ENCODE assay signal across 26 cellular contexts in genomic region chr7:1014681-1015080, GRCh38. TPM values are rescaled to one million over a fixed set of nuclear protein-coding genes. Genes with fewer than 3 reads are reported as not detected.
"Had no signal": no experiment of that assay in that cellular context is flagged by ENCODE, and none has a peak within 500 bp of the region (broad histone marks: within the 10 kb centered on the region; RNA-seq: fewer than 3 reads in every experiment).

No MANE protein-coding gene starts in this region.

- H3K36me3 Mint-ChIP-seq: activated naive CD4-positive, alpha-beta T cell treated with anti-CD3 and anti-CD28 coated beads, Interleukin-2, amount 50 U/mL, for 24 hours had no signal

- H3K9me3 ChIP-seq: breast epithelium had no signal

- H3K27me3 Mint-ChIP-seq: activated CD4-positive, alpha-beta T cell treated with anti-CD3 and anti-CD28 coated beads, Interleukin-2, amount 10 ng/mL, durations not matched to agents 24 days and 14 days; activated CD8-positive, alpha-beta memory T cell treated with anti-CD3 and anti-CD28 coated beads, Interleukin-2, amount 10 ng/mL, durations not matched to agents 7 days and 5 days; activated naive CD4-positive, alpha-beta T cell treated with anti-CD3 and anti-CD28 coated beads, Interleukin-2, amount 50 U/mL, for 24 hours; activated T-cell treated with anti-CD3 and anti-CD28 coated beads, Interleukin-2, amount 50 U/mL, for 24 hours; T-helper 17 cell had no signal

- H3K27ac Mint-ChIP-seq: activated CD4-positive, alpha-beta T cell treated with anti-CD3 and anti-CD28 coated beads, Interleukin-2, amount 10 ng/mL, durations not matched to agents 24 days and 14 days; activated CD8-positive, alpha-beta memory T cell treated with anti-CD3 and anti-CD28 coated beads, Interleukin-2, amount 10 ng/mL, durations not matched to agents 7 days and 5 days; activated naive CD4-positive, alpha-beta T cell treated with anti-CD3 and anti-CD28 coated beads, Interleukin-2, amount 50 U/mL, for 24 hours; activated T-helper 1 cell treated with anti-CD3 and anti-CD28 coated beads, Interleukin-12 subunit alpha, Interleukin-12 subunit beta, Interleukin-2, Interleukin-4 antibody, amounts not matched to agents 30 ng/mL and 10 ng/mL and 1 ng/mL, durations not matched to agents 14 hours and 24 hours and 36 hours had no signal

- H3K4me1 Mint-ChIP-seq: WTC11 had no signal

- H3K4me3 ChIP-seq: breast epithelium had no signal

- H3K4me1 ChIP-seq: breast epithelium had no signal

- H3K9me3 Mint-ChIP-seq: activated naive CD4-positive, alpha-beta T cell treated with anti-CD3 and anti-CD28 coated beads, Interleukin-2, amount 50 U/mL, for 24 hours; activated T-cell treated with anti-CD3 and anti-CD28 coated beads, Interleukin-2, amount 50 U/mL, for 24 hours; WTC11 had no signal

- DNase-seq: activated CD4-positive, alpha-beta T cell treated with anti-CD3 and anti-CD28 coated beads for 1 hour; activated CD4-positive, alpha-beta T cell treated with anti-CD3 and anti-CD28 coated beads, Interleukin-2, amount 10 ng/mL, durations not matched to agents 24 days and 14 days; activated CD4-positive, alpha-beta T cell treated with anti-CD3 and anti-CD28 coated beads, Interleukin-2, amount 50 U/mL, for 48 hours; activated CD8-positive, alpha-beta memory T cell treated with anti-CD3 and anti-CD28 coated beads, Interleukin-2, amount 10 ng/mL, durations not matched to agents 7 days and 5 days; activated effector memory CD4-positive, alpha-beta T cell treated with Interleukin-2 at 50 U/mL for 16 hours; activated naive CD4-positive, alpha-beta T cell; activated T-cell treated with anti-CD3 and anti-CD28 coated beads, Interleukin-2, amount 50 U/mL, for 24 hours; aorta; NCI-H1092; NCI-H1930; NCI-H345; NCI-H510A treated with DMSO at 0.1 percent for 48 hours; NK-92 treated with Interleukin-12 subunit alpha and Interleukin-12 subunit beta, amount 100 ng/mL, for 24 hours; OCI-M1; RPMI8226; SHP77 treated with DMSO at 0.1 percent for 48 hours; T-helper 17 cell; T-helper 9 cell had no signal

- ATAC-seq: activated CD8-positive, alpha-beta memory T cell treated with anti-CD3 and anti-CD28 coated beads, Interleukin-2, amount 10 ng/mL, durations not matched to agents 7 days and 5 days; Panc1; T-helper 17 cell; WTC11 had no signal

- H3K27me3 ChIP-seq: breast epithelium had no signal

- H3K4me3 Mint-ChIP-seq: activated CD4-positive, alpha-beta T cell treated with anti-CD3 and anti-CD28 coated beads, Interleukin-2, amount 10 ng/mL, durations not matched to agents 24 days and 14 days; activated CD8-positive, alpha-beta memory T cell treated with anti-CD3 and anti-CD28 coated beads, Interleukin-2, amount 10 ng/mL, durations not matched to agents 7 days and 5 days; activated naive CD4-positive, alpha-beta T cell treated with anti-CD3 and anti-CD28 coated beads, Interleukin-2, amount 50 U/mL, for 24 hours; activated T-cell treated with anti-CD3 and anti-CD28 coated beads, Interleukin-2, amount 50 U/mL, for 24 hours; activated T-helper 1 cell treated with anti-CD3 and anti-CD28 coated beads, Interleukin-12 subunit alpha, Interleukin-12 subunit beta, Interleukin-2, Interleukin-4 antibody, amounts not matched to agents 30 ng/mL and 10 ng/mL and 1 ng/mL, durations not matched to agents 14 hours and 24 hours and 36 hours; T-helper 17 cell; WTC11 had no signal

- H3K36me3 ChIP-seq: breast epithelium had no signal

RNA-seq across cellular contexts. Expression of gene GPR146, which starts 29.7 kb away (rescaled TPM):
- total RNA-seq: MCF 10A had no signal

RNA-seq across cellular contexts. Expression of gene CYP2W1, which starts 31.7 kb away (rescaled TPM):
- total RNA-seq: activated CD4-positive, alpha-beta T cell treated with anti-CD3 and anti-CD28 coated beads, Interleukin-2, amount 10 ng/mL, durations not matched to agents 24 days and 14 days; activated CD8-positive, alpha-beta memory T cell treated with anti-CD3 and anti-CD28 coated beads, Interleukin-2, amount 10 ng/mL, durations not matched to agents 7 days and 5 days; activated T-helper 1 cell treated with anti-CD3 and anti-CD28 coated beads, Interleukin-12 subunit alpha, Interleukin-12 subunit beta, Interleukin-2, Interleukin-4 antibody, amounts not matched to agents 30 ng/mL and 10 ng/mL and 1 ng/mL, durations not matched to agents 14 hours and 24 hours and 36 hours; aorta; breast epithelium; cerebellum; MCF 10A; SK-MEL-5; T-helper 17 cell; WTC11 had no signal
- polyA plus RNA-seq: aorta had no signal
